30 cellular contexts compared by ENCODE assay signal in genomic region chr2:193222456-193222855, GRCh38.
"Had no signal": no experiment of that assay in that cellular context is flagged by ENCODE, and none has a peak within 500 bp of the region (broad histone marks: within the 10 kb centered on the region; RNA-seq: fewer than 3 reads in every experiment).

No MANE protein-coding gene starts in this region.

- DNase-seq: activated B cell treated with CpG ODN at 0.5 μM for 24 hours; activated CD4-positive, alpha-beta memory T cell treated with anti-CD3 and anti-CD28 coated beads, Interleukin-2, amount 10 ng/mL, durations not matched to agents 7 days and 5 days; activated CD4-positive, alpha-beta T cell treated with anti-CD3 and anti-CD28 coated beads for 4 hours; activated CD4-positive, alpha-beta T cell treated with anti-CD3 and anti-CD28 coated beads, Interleukin-2, amount 10 ng/mL, durations not matched to agents 24 days and 14 days; activated CD4-positive, alpha-beta T cell treated with anti-CD3 and anti-CD28 coated beads, Interleukin-2, amount 50 U/mL, for 48 hours; activated CD4-positive, CD25-positive, alpha-beta regulatory T cell treated with anti-CD3 and anti-CD28 coated beads, Interleukin-2, amount 50 U/mL, for 72 hours; activated CD8-positive, alpha-beta memory T cell treated with anti-CD3 and anti-CD28 coated beads for 24 hours; activated CD8-positive, alpha-beta memory T cell treated with anti-CD3 and anti-CD28 coated beads, Interleukin-2, amount 10 ng/mL, durations not matched to agents 7 days and 5 days; activated CD8-positive, alpha-beta memory T cell treated with anti-CD3 and anti-CD28 coated beads, Interleukin-2, amount 50 U/mL, for 48 hours; activated CD8-positive, alpha-beta T cell treated with anti-CD3 and anti-CD28 coated beads, Interleukin-2, amount 10 ng/mL, durations not matched to agents 7 days and 5 days; activated effector memory CD4-positive, alpha-beta T cell treated with Interleukin-2 at 50 U/mL for 16 hours; activated gamma-delta T cell; activated naive CD4-positive, alpha-beta T cell treated with anti-CD3 and anti-CD28 coated beads, Interleukin-2, amount 10 ng/mL, durations not matched to agents 7 days and 5 days; activated naive CD4-positive, alpha-beta T cell treated with Interleukin-2 at 50 U/mL for 16 hours; activated naive CD8-positive, alpha-beta T cell treated with anti-CD3 and anti-CD28 coated beads, Interleukin-2, amount 10 ng/mL, durations not matched to agents 7 days and 5 days; activated naive CD8-positive, alpha-beta T cell treated with anti-CD3 and anti-CD28 coated beads, Interleukin-2, amount 50 U/mL, for 24 hours; activated T-cell treated with anti-CD3 and anti-CD28 coated beads, Interleukin-2, amount 50 U/mL, for 24 hours; activated T-cell treated with anti-CD3 and anti-CD28 coated beads, Interleukin-2, amount 50 U/mL, for 48 hours; amygdala; anterior cingulate cortex; caudate nucleus; cerebellar nuclear complex; T-helper 1 cell; T-helper 2 cell; T-helper 9 cell had no signal

- ATAC-seq: activated CD8-positive, alpha-beta memory T cell treated with anti-CD3 and anti-CD28 coated beads, Interleukin-2, amount 10 ng/mL, durations not matched to agents 7 days and 5 days; activated CD8-positive, alpha-beta T cell treated with anti-CD3 and anti-CD28 coated beads, Interleukin-2, amount 10 ng/mL, durations not matched to agents 7 days and 5 days; activated naive CD8-positive, alpha-beta T cell treated with anti-CD3 and anti-CD28 coated beads, Interleukin-2, amount 50 U/mL, for 24 hours had no signal

- FAIRE-seq: bronchial epithelial cell, TTC549 had no signal

- H3K4me1 ChIP-seq: ascending aorta had no signal

- H3K27ac ChIP-seq: ascending aorta, cardiac muscle cell, VCaP had no signal

- H3K36me3 ChIP-seq: ascending aorta, cardiac muscle cell had no signal

- H3K4me3 ChIP-seq: ascending aorta, cardiac muscle cell had no signal

- H3K27me3 ChIP-seq: ascending aorta, cardiac muscle cell had no signal

- H3K9me3 ChIP-seq: ascending aorta had no signal
